In the genomic region with DNA sequence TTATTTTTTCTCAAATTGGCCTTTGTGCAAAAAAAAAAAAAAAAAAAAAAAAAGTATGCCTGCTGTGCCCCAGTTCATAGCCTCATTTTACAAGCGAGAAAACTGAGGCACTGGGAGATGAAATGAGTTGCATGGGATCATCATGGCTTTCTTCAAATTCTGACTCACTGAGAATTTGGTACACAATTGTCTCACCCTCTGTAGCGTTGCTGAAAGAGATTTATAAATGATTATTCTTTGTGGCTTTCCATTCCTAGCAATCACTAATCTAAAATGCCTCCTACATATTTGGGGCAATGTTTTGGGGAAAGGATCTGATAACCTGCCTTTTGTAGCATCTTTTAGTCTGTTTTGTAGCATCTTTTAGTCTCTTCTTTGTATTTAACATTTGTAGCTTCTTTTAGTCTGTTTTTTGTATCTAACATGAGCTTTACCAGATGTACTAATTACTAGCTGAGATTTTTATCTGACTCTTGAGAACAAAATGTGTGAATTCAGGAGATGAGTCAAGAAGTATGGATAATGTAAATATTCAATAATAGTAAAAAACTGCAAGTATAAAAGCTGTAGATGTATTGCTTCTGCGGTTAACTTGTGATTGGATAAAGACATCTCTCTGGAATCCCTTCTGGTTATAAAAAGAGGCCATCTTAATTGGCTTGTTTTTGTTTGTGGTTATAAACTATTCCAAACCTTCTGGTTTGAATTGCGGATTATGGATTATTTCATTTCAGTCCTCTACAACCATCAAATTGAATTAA, we compare ENCODE assay signal across 14 cellular contexts.
A peak's percentile ranks its signal among the peaks of the same experiment; 100 is the strongest.
DNase-seq lines count a peak whose midpoint lies in the region; ATAC-seq and TF ChIP-seq lines count a peak whose summit lies in the region.
"Had no signal": no experiment of that assay in that cellular context is flagged by ENCODE, and none has a peak within 500 bp of the region (broad histone marks: within the 10 kb centered on the region; RNA-seq: fewer than 3 reads in every experiment).

No MANE protein-coding gene starts in this region.

- H3K36me3 Mint-ChIP-seq in T-cell, result peaks cover 82% of the 10 kb centered on the region
- H3K36me3 Mint-ChIP-seq in stimulated activated memory B cell treated with anti-CD40 and anti-IgM and Interleukin-4, amounts not matched to agents 10 μg/mL and 1 μg/mL and 100 μg/mL, for 72 hours, result peaks cover 83% of the 10 kb centered on the region

- peaks cover 0 to 9% (median 0%) of the 10 kb centered on the region in 3 donors for H3K9me3 Mint-ChIP-seq in T-cell
- H3K9me3 Mint-ChIP-seq in stimulated activated memory B cell treated with anti-CD40 and anti-IgM and Interleukin-4, amounts not matched to agents 10 μg/mL and 1 μg/mL and 100 μg/mL, for 72 hours, result peaks cover 3% of the 10 kb centered on the region
- H3K9me3 Mint-ChIP-seq: nephron had no signal

- H3K4me3 Mint-ChIP-seq in T-cell, result no peak overlapping the region
- H3K4me3 Mint-ChIP-seq in stimulated activated memory B cell treated with anti-CD40 and anti-IgM and Interleukin-4, amounts not matched to agents 10 μg/mL and 1 μg/mL and 100 μg/mL, for 72 hours, result no peak overlapping the region
- H3K4me3 Mint-ChIP-seq: nephron had no signal

- H3K36me3 ChIP-seq in body of pancreas (replicated peaks in 1 of 2; ENCODE audit: insufficient read depth in 1 of 2, low read depth in 2 of 2), result no peaks in the 10 kb centered on the region
- H3K36me3 ChIP-seq: cardiac muscle cell had no signal

- CTCF ChIA-PET in T-cell (lab: Charles Lee), result interaction anchor here (0.7 to 1.9 kb wide), 4 partner anchors 14 to 182 kb away, joined by 3 to 7 read pairs (median 4); no protein-coding TSS in a partner anchor

- peak overlapping the region; percentile 72 to 81 for H3K27ac ChIP-seq in coronary artery
- H3K27ac ChIP-seq in body of pancreas, result no peak overlapping the region
- H3K27ac ChIP-seq: 22Rv1, cardiac muscle cell had no signal

- no peaks in the 10 kb centered on the region for H3K27me3 Mint-ChIP-seq in T-cell
- no peaks in the 10 kb centered on the region for H3K27me3 Mint-ChIP-seq in stimulated activated memory B cell treated with anti-CD40 and anti-IgM and Interleukin-4, amounts not matched to agents 10 μg/mL and 1 μg/mL and 100 μg/mL, for 72 hours

- H3K4me1 Mint-ChIP-seq in T-cell, result peaks cover 49 to 83% (median 78%) of the 10 kb centered on the region in 3 donors
- peaks cover 35% of the 10 kb centered on the region for H3K4me1 Mint-ChIP-seq in stimulated activated memory B cell treated with anti-CD40 and anti-IgM and Interleukin-4, amounts not matched to agents 10 μg/mL and 1 μg/mL and 100 μg/mL, for 72 hours

- H3K27ac Mint-ChIP-seq in T-cell, result peak overlapping the region; percentile 73 to 87
- H3K27ac Mint-ChIP-seq in stimulated activated memory B cell treated with anti-CD40 and anti-IgM and Interleukin-4, amounts not matched to agents 10 μg/mL and 1 μg/mL and 100 μg/mL, for 72 hours, result peak overlapping the region; percentile 75

- intact Hi-C loops in body of pancreas (cut with DNase I), result no loop called here

- TF ChIP-seq CTCF in coronary artery (IDR thresholded peaks at IDR 0.05) (no peak), body of pancreas (IDR thresholded peaks at IDR 0.05) (no peak)

- WGBS in body of pancreas, 2 donors, result 85 to 93% methylated on average over 4 of the region's 4 CpGs

- no peak for DNase-seq in activated CD4-positive, CD25-positive, alpha-beta regulatory T cell (lab: John Stamatoyannopoulos, UW)
- DNase-seq in T-cell (no peak), coronary artery (ENCODE audit: low spot score) (no peak), DMS 273 (lab: John Stamatoyannopoulos, UW; ENCODE audit: unreplicated experiment) (no peak), body of pancreas (no peak), DMS53 (lab: John Stamatoyannopoulos, UW) (no peak)
- DNase-seq: activated CD8-positive, alpha-beta memory T cell treated with anti-CD3 and anti-CD28 coated beads for 24 hours; NCI-H2029; NK-92 treated with Interleukin-12 subunit alpha and Interleukin-12 subunit beta, amount 100 ng/mL, for 24 hours had no signal

- H3K4me3 ChIP-seq in coronary artery (no peak overlapping the region), body of pancreas (no peak overlapping the region)
- H3K4me3 ChIP-seq: cardiac muscle cell had no signal

- ATAC-seq in activated CD4-positive, CD25-positive, alpha-beta regulatory T cell treated with anti-CD3 and anti-CD28 coated beads, Interleukin-2, amount 50 U/mL, for 24 hours, result peak; percentile 76 to 82
- no peak for ATAC-seq in T-cell (replicated peaks in 1 of 4)
- no peak for ATAC-seq in stimulated activated memory B cell treated with anti-CD40 and anti-IgM and Interleukin-4, amounts not matched to agents 10 μg/mL and 1 μg/mL and 100 μg/mL, for 72 hours
- ATAC-seq in body of pancreas, result no peak

- POLR2A ChIA-PET in T-cell (lab: Charles Lee), result interaction anchor here (0.6 to 0.7 kb wide), 4 partner anchors 8 to 195 kb away, joined by 3 to 20 read pairs (median 6); no protein-coding TSS in a partner anchor

- TF ChIP-seq POLR2A in body of pancreas (IDR thresholded peaks at IDR 0.05), result no peak

- no peaks in the 10 kb centered on the region for H3K9me3 ChIP-seq in body of pancreas

- no peaks in the 10 kb centered on the region for H3K27me3 ChIP-seq in body of pancreas
- H3K27me3 ChIP-seq: cardiac muscle cell had no signal

- peaks cover 18% of the 10 kb centered on the region for H3K4me1 ChIP-seq in body of pancreas

Comparison
In these comparisons a context has a peak if more than half of its experiments do, and no peak if none do; other contexts are left out.
1. ATAC-seq: peak in activated CD4-positive, CD25-positive, alpha-beta regulatory T cell treated with anti-CD3 and anti-CD28 coated beads, Interleukin-2, amount 50 U/mL, for 24 hours (2 of 2); none in T-cell (0 of 4), stimulated activated memory B cell treated with anti-CD40 and anti-IgM and Interleukin-4, amounts not matched to agents 10 μg/mL and 1 μg/mL and 100 μg/mL, for 72 hours (single experiment) and body of pancreas (single experiment).
2. H3K27ac ChIP-seq: peak in coronary artery (2 of 2); none in body of pancreas (0 of 4).